16 cellular contexts compared by ENCODE assay signal in the genomic region with DNA sequence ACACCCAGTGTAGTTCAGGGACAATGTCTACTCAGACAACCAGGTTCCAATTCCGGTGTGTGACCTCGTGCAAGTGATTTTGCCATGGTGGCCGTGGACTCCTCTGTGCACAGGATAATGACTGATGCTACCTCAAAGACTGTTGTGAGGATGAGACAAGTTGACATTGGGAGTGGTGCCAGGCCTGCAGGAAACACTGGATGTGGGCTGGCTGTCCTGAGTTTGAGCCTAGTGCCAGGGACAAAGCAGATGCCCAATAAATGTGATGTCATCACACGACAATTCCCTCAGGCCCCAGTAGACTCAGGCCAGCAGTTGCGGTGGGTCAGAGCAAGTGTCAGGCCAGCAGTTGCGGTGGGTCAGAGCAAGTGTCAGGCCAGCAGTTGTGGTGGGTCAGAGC. TPM values are rescaled to one million over a fixed set of nuclear protein-coding genes. Genes with fewer than 3 reads are reported as not detected.
"Had no signal": no experiment of that assay in that cellular context is flagged by ENCODE, and none has a peak within 500 bp of the region (broad histone marks: within the 10 kb centered on the region; RNA-seq: fewer than 3 reads in every experiment).

No MANE protein-coding gene starts in this region.

- ATAC-seq: left colon had no signal

- H3K27me3 ChIP-seq: colonic mucosa, heart right ventricle, SJSA1, testis, upper lobe of right lung had no signal

- H3K4me3 Mint-ChIP-seq: activated B cell treated with CpG ODN at 0.5 μM for 24 hours; activated CD4-positive, alpha-beta T cell treated with anti-CD3 and anti-CD28 coated beads, Interleukin-2, amount 10 ng/mL, durations not matched to agents 24 days and 14 days; activated T-helper 1 cell treated with anti-CD3 and anti-CD28 coated beads, Interleukin-12 subunit alpha, Interleukin-12 subunit beta, Interleukin-2, Interleukin-4 antibody, amounts not matched to agents 30 ng/mL and 10 ng/mL and 1 ng/mL, durations not matched to agents 14 hours and 24 hours and 36 hours; stimulated activated naive CD8-positive, alpha-beta T cell treated with anti-CD3 and anti-CD28 coated beads, Interleukin-15, Interleukin-2, amounts not matched to agents 100 ng/mL and 50 ng/mL, for 24 hours had no signal

- H3K4me3 ChIP-seq: colonic mucosa, heart right ventricle, lower lobe of right lung, SJSA1, testis, upper lobe of right lung had no signal

- H3K4me1 Mint-ChIP-seq: activated B cell treated with CpG ODN at 0.5 μM for 24 hours; activated CD4-positive, alpha-beta T cell treated with anti-CD3 and anti-CD28 coated beads, Interleukin-2, amount 10 ng/mL, durations not matched to agents 24 days and 14 days had no signal

- H3K9me3 ChIP-seq: colonic mucosa, heart right ventricle, lower lobe of right lung, SJSA1, testis, upper lobe of right lung had no signal

- H3K9me3 Mint-ChIP-seq: activated B cell treated with CpG ODN at 0.5 μM for 24 hours; activated CD4-positive, alpha-beta T cell treated with anti-CD3 and anti-CD28 coated beads, Interleukin-2, amount 10 ng/mL, durations not matched to agents 24 days and 14 days; activated T-helper 1 cell treated with anti-CD3 and anti-CD28 coated beads, Interleukin-12 subunit alpha, Interleukin-12 subunit beta, Interleukin-2, Interleukin-4 antibody, amounts not matched to agents 30 ng/mL and 10 ng/mL and 1 ng/mL, durations not matched to agents 14 hours and 24 hours and 36 hours; stimulated activated naive CD8-positive, alpha-beta T cell treated with anti-CD3 and anti-CD28 coated beads, Interleukin-15, Interleukin-2, amounts not matched to agents 100 ng/mL and 50 ng/mL, for 24 hours had no signal

- DNase-seq: activated B cell treated with CpG ODN at 0.5 μM for 24 hours; activated CD4-positive, alpha-beta T cell treated with anti-CD3 and anti-CD28 coated beads, Interleukin-2, amount 10 ng/mL, durations not matched to agents 24 days and 14 days; activated CD8-positive, alpha-beta memory T cell treated with anti-CD3 and anti-CD28 coated beads, Interleukin-2, amount 50 U/mL, for 48 hours; colonic mucosa; foreskin melanocyte; heart right ventricle; left colon; lower lobe of right lung; small intestine; T-helper 2 cell; testis; upper lobe of right lung had no signal

- H3K4me1 ChIP-seq: colonic mucosa, lower lobe of right lung, SJSA1, upper lobe of right lung had no signal

- H3K27ac Mint-ChIP-seq: activated B cell treated with CpG ODN at 0.5 μM for 24 hours; activated CD4-positive, alpha-beta T cell treated with anti-CD3 and anti-CD28 coated beads, Interleukin-2, amount 10 ng/mL, durations not matched to agents 24 days and 14 days; activated T-helper 1 cell treated with anti-CD3 and anti-CD28 coated beads, Interleukin-12 subunit alpha, Interleukin-12 subunit beta, Interleukin-2, Interleukin-4 antibody, amounts not matched to agents 30 ng/mL and 10 ng/mL and 1 ng/mL, durations not matched to agents 14 hours and 24 hours and 36 hours; stimulated activated naive CD8-positive, alpha-beta T cell treated with anti-CD3 and anti-CD28 coated beads, Interleukin-15, Interleukin-2, amounts not matched to agents 100 ng/mL and 50 ng/mL, for 24 hours had no signal

- H3K27me3 Mint-ChIP-seq: activated CD4-positive, alpha-beta T cell treated with anti-CD3 and anti-CD28 coated beads, Interleukin-2, amount 10 ng/mL, durations not matched to agents 24 days and 14 days; stimulated activated naive CD8-positive, alpha-beta T cell treated with anti-CD3 and anti-CD28 coated beads, Interleukin-15, Interleukin-2, amounts not matched to agents 100 ng/mL and 50 ng/mL, for 24 hours had no signal

- H3K36me3 ChIP-seq: colonic mucosa had no signal

- H3K27ac ChIP-seq: colonic mucosa, heart right ventricle, lower lobe of right lung, SJSA1, testis, upper lobe of right lung had no signal

RNA-seq across cellular contexts. Expression of gene HPN, which starts 17.4 kb away (rescaled TPM):
- total RNA-seq: activated B cell treated with CpG ODN at 0.5 μM for 24 hours; activated T-helper 1 cell treated with anti-CD3 and anti-CD28 coated beads, Interleukin-12 subunit alpha, Interleukin-12 subunit beta, Interleukin-2, Interleukin-4 antibody, amounts not matched to agents 30 ng/mL and 10 ng/mL and 1 ng/mL, durations not matched to agents 14 hours and 24 hours and 36 hours; SJSA1 had no signal
- polyA plus RNA-seq: fibroblast of lung had no signal
